In the genomic region with DNA sequence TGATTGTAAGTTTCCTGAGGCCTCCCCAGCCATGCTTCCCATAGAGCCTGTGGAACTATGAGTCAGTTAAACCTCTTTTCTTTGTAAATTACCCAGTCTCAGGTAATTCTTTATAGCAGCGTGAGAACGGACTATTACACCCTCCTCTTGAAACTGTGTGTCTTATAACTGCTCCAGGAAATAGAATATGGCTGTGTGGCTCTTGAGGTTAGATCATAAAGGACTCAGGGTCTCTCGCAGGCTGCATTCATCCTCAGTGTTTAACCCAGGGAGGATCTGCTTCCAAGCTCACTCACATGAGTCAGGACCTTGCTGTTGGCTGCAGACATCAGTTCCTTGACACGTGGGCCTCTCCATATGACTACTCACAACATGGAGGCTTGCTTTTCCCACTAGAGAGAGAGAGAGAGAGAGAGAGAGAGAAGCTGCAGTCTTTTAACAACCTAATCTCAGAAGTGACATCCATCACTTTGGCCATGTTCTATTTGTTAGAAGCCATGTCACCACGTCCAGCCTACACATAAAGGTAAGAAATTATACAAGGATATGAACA, we compare ENCODE assay signal across 15 cellular contexts.
DNase-seq lines count a peak whose midpoint lies in the region; ATAC-seq and TF ChIP-seq lines count a peak whose summit lies in the region.
"Had no signal": no experiment of that assay in that cellular context is flagged by ENCODE, and none has a peak within 500 bp of the region (broad histone marks: within the 10 kb centered on the region; RNA-seq: fewer than 3 reads in every experiment).

No MANE protein-coding gene starts in this region.

- H3K4me3 Mint-ChIP-seq in GM23338, result no peak overlapping the region
- H3K4me3 Mint-ChIP-seq: H9 had no signal

- no peaks in the 10 kb centered on the region for H3K27me3 ChIP-seq in GM23338 (ENCODE audit: insufficient read depth)
- no peaks in the 10 kb centered on the region for H3K27me3 ChIP-seq in Loucy (ENCODE audit: insufficient read depth, low read length, poor library complexity, severe bottlenecking)

- H3K9me3 Mint-ChIP-seq in GM23338, result peaks cover 15% of the 10 kb centered on the region

- DNase-seq in AG10803 (ENCODE audit: low read depth) (peak; percentile 7), GM23338 (ENCODE audit: low spot score) (no peak), fibroblast of mammary gland (ENCODE audit: low read depth) (peak; percentile 42), SHP77 (lab: John Stamatoyannopoulos, UW) (no peak)
- no peak for DNase-seq in stimulated activated CD8-positive, alpha-beta memory T cell treated with anti-CD3 and anti-CD28 coated beads, Interleukin-4, amount 100 ng/mL, for 48 hours
- DNase-seq: DMS 273 treated with DMSO at 0.1 percent for 48 hours, H9, NCI-H1092 treated with DMSO at 0.1 percent for 48 hours, NCI-H1694, NCI-H524 had no signal

- H4K20me1 ChIP-seq in GM23338 (replicated peaks; ENCODE audit: insufficient read depth) (no peaks in the 10 kb centered on the region), Loucy (ENCODE audit: insufficient read depth, low read length, poor library complexity, severe bottlenecking) (no peaks in the 10 kb centered on the region)

- H3K79me2 ChIP-seq in GM23338 (replicated peaks; ENCODE audit: insufficient read depth) (no peaks in the 10 kb centered on the region), Loucy (ENCODE audit: insufficient read depth, low read length) (no peaks in the 10 kb centered on the region)

- H3K27ac Mint-ChIP-seq in GM23338, result no peak overlapping the region
- H3K27ac Mint-ChIP-seq: H9 had no signal

- H3K4me2 ChIP-seq in GM23338, result no peak overlapping the region
- peak overlapping the region; percentile 47 for H3K4me2 ChIP-seq in Loucy (ENCODE audit: low read depth, low read length, poor library complexity, severe bottlenecking)
- H3K4me2 ChIP-seq: A549 had no signal

- H3K9me2 ChIP-seq in GM23338 (ENCODE audit: insufficient read depth), result peaks cover 5% of the 10 kb centered on the region; the same call in 1 of the 2 replicates
- no peaks in the 10 kb centered on the region for H3K9me2 ChIP-seq in Loucy (replicated peaks; ENCODE audit: low read depth, low read length)

- no peaks in the 10 kb centered on the region for H3K36me3 ChIP-seq in GM23338 (ENCODE audit: insufficient read depth)
- no peaks in the 10 kb centered on the region for H3K36me3 ChIP-seq in Loucy (ENCODE audit: insufficient read depth, low read length)

- TF ChIP-seq CTCF in AG10803 (conservative IDR thresholded peaks at IDR 0.05; ENCODE audit: low read length) (no peak), GM23338 (conservative IDR thresholded peaks at IDR 0.05; ENCODE audit: low read depth in 2 of 2) (no peak), Loucy (conservative IDR thresholded peaks at IDR 0.05; ENCODE audit: low read length) (no peak), fibroblast of mammary gland (conservative IDR thresholded peaks at IDR 0.05; ENCODE audit: control insufficient read depth, insufficient read depth, low read depth, low read length) (no peak)

- peaks cover 21% of the 10 kb centered on the region; the same call in 1 of the 2 replicates for H3K9me3 ChIP-seq in Loucy (ENCODE audit: insufficient read depth, low read depth, low read length)

- no peak overlapping the region for H3K27ac ChIP-seq in GM23338 (ENCODE audit: low read depth)
- H3K27ac ChIP-seq: C4-2B had no signal

- ATAC-seq in GM23338, result no peak
- ATAC-seq in HG02840 (IDR thresholded peaks at IDR 0.05; ENCODE audit: low FRiP score, unreplicated experiment), result no peak
- no peak for ATAC-seq in GM18520 (IDR thresholded peaks at IDR 0.05; ENCODE audit: unreplicated experiment)
- ATAC-seq: A549 had no signal

- peaks cover 8% of the 10 kb centered on the region for H3K4me1 Mint-ChIP-seq in GM23338

- peak overlapping the region; percentile 46 for H3K9ac ChIP-seq in Loucy (ENCODE audit: low read depth, low read length, poor library complexity, severe bottlenecking)

- peaks cover 10% of the 10 kb centered on the region; the same call in 2 of the 3 replicates for H3K36me3 Mint-ChIP-seq in GM23338 (ENCODE audit: low read depth)

- H2AFZ ChIP-seq in GM23338, result peak overlapping the region; percentile 5; the same call in 1 of the 2 replicates
- peak overlapping the region; percentile 84 for H2AFZ ChIP-seq in Loucy (ENCODE audit: low read length)

- H3K4me1 ChIP-seq in GM23338 (ENCODE audit: insufficient read depth), result peaks cover 7% of the 10 kb centered on the region
- H3K4me1 ChIP-seq in Loucy (ENCODE audit: insufficient read depth, low read length, poor library complexity, severe bottlenecking), result peaks cover 19% of the 10 kb centered on the region

- H3K4me3 ChIP-seq in AG10803 (ENCODE audit: low read length), result no peak overlapping the region
- H3K4me3 ChIP-seq in GM23338, result no peak overlapping the region
- H3K4me3 ChIP-seq in Loucy (ENCODE audit: low read length, poor library complexity, severe bottlenecking), result peak overlapping the region; percentile 46
- H3K4me3 ChIP-seq in fibroblast of mammary gland (ENCODE audit: control insufficient read depth, low read depth, low read length), result no peak overlapping the region
- H3K4me3 ChIP-seq: A549 had no signal

- H3F3A ChIP-seq in GM23338 (replicated peaks; ENCODE audit: low read depth) (no peaks in the 10 kb centered on the region), Loucy (ENCODE audit: low read depth) (no peaks in the 10 kb centered on the region)

- H3K27me3 Mint-ChIP-seq in GM23338 (ENCODE audit: insufficient read depth, low read depth, poor library complexity), result peaks cover 5% of the 10 kb centered on the region

TF ChIP-seq in GM23338, 12 proteins besides CTCF, POLR2A, EP300 and RAD21 (continues in another document):
- TF ChIP-seq JUNB (IDR thresholded peaks at IDR 0.05; ENCODE audit: unreplicated experiment) (no peak), STAT1 (IDR thresholded peaks at IDR 0.05; ENCODE audit: unreplicated experiment) (no peak), EZH2 (IDR thresholded peaks at IDR 0.05; ENCODE audit: low read depth, unreplicated experiment) (no peak), EZH2phosphoT487 (IDR thresholded peaks at IDR 0.05; ENCODE audit: unreplicated experiment) (no peak), ZNF114 (CRISPR knock-in tag; IDR thresholded peaks at IDR 0.05) (no peak), CREB1 (CRISPR knock-in tag; IDR thresholded peaks at IDR 0.05; ENCODE audit: low read depth) (no peak)
- TF ChIP-seq, protein P1, sequence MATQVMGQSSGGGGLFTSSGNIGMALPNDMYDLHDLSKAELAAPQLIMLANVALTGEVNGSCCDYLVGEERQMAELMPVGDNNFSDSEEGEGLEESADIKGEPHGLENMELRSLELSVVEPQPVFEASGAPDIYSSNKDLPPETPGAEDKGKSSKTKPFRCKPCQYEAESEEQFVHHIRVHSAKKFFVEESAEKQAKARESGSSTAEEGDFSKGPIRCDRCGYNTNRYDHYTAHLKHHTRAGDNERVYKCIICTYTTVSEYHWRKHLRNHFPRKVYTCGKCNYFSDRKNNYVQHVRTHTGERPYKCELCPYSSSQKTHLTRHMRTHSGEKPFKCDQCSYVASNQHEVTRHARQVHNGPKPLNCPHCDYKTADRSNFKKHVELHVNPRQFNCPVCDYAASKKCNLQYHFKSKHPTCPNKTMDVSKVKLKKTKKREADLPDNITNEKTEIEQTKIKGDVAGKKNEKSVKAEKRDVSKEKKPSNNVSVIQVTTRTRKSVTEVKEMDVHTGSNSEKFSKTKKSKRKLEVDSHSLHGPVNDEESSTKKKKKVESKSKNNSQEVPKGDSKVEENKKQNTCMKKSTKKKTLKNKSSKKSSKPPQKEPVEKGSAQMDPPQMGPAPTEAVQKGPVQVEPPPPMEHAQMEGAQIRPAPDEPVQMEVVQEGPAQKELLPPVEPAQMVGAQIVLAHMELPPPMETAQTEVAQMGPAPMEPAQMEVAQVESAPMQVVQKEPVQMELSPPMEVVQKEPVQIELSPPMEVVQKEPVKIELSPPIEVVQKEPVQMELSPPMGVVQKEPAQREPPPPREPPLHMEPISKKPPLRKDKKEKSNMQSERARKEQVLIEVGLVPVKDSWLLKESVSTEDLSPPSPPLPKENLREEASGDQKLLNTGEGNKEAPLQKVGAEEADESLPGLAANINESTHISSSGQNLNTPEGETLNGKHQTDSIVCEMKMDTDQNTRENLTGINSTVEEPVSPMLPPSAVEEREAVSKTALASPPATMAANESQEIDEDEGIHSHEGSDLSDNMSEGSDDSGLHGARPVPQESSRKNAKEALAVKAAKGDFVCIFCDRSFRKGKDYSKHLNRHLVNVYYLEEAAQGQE (IDR thresholded peaks at IDR 0.05; ENCODE audit: unreplicated experiment), result no peak

Comparison
In these comparisons a context has a peak if more than half of its experiments do, and no peak if none do; other contexts are left out.
1. DNase-seq: peak in AG10803 (single experiment) and fibroblast of mammary gland (single experiment); none in GM23338 (single experiment), stimulated activated CD8-positive, alpha-beta memory T cell treated with anti-CD3 and anti-CD28 coated beads, Interleukin-4, amount 100 ng/mL, for 48 hours (single experiment) and SHP77 (0 of 2).